8 cellular contexts compared by ENCODE assay signal in the genomic region with DNA sequence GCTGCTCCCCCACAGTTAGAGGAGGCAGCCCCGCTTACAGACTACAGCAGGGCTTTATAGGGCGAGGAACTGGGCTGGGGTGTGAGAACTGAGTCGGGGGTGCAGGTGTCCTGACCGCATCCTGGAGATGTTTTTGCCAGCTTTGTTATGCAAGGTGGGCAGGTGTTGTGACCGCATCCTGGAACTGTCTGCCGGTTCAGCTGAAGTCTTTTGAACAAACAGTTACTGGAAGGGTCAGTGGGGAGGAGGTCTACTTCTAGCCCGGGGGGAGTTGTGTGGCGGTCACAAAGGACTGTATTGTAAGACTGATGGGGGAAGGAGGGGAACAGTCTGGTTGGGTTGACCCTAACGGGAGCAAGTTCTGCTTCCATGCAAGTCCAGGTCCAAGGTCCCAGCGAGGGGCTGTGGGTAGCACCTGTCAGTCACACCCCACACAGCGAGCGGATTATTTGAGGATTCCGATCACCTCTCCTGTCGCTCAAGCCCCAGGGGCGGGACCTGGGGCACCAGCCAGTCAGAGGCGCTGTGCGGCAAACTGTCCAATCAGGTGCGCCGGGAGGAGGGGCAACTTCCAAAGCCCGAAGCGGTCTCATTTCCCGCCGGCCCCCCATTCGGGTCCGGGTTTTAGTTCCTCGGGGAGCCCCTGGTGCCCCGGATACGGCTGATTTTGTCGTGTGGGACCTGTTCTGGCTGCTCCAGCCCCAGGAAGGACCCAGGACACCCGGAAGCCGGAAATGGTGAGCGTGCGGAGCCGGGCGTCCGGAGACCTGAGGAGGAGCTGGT. TPM values are rescaled to one million over a fixed set of nuclear protein-coding genes. Genes with fewer than 3 reads are reported as not detected.
DNase-seq lines count a peak whose midpoint lies in the region; ATAC-seq, FAIRE-seq and TF ChIP-seq lines count a peak whose summit lies in the region.

A gene (plus strand): TSS at position 610 of the 783 bp plus-strand sequence. CDS start 125 bp downstream, at position 735.

- CTCF ChIA-PET in mammary epithelial cell (lab: Charles Lee; ENCODE audit: low non-redundant PET), result interaction anchor here (0.6 kb wide), 1 partner anchor 121 kb away, joined by 7 read pairs; no protein-coding TSS in a partner anchor

- no peak for FAIRE-seq in small intestine (lab: Jason Lieb, UNC)

- DNase-seq in AG08396 (ENCODE audit: low spot score), result peak; percentile 95
- DNase-seq in NCI-H2227 treated with DMSO at 0.1 percent for 48 hours (lab: John Stamatoyannopoulos, UW), result peak; percentile 72
- DNase-seq in WERI-Rb-1, result peak; percentile 97
- DNase-seq in mammary epithelial cell, result peak; percentile 90
- DNase-seq in iPS-NIHi11 (ENCODE audit: low spot score), result peak; percentile 93
- peak; percentile 95 for DNase-seq in small intestine

- H3K9me3 ChIP-seq in WERI-Rb-1 (ENCODE audit: severe bottlenecking), result no peaks in the 10 kb centered on the region
- peaks cover 7% of the 10 kb centered on the region for H3K9me3 ChIP-seq in mammary epithelial cell (replicated peaks; ENCODE audit: insufficient read depth, low read length)
- no peaks in the 10 kb centered on the region for H3K9me3 ChIP-seq in small intestine (ENCODE audit: control insufficient read depth, low read depth)

- in situ Hi-C loops in GM18951 (cut with MboI; ENCODE audit: low sequenced_read_pairs, unreplicated experiment) (no loop called here), mammary epithelial cell (cut with MboI; ENCODE audit: low sequenced_read_pairs in 2 of 2) (no loop called here)

- intact Hi-C loops in mammary epithelial cell (cut with micrococcal nuclease), result loop anchor here (1.0 to 10.0 kb wide), 5 partner anchors 65 to 1816 kb away; a partner anchor contains a TSS

- H2AFZ ChIP-seq in mammary epithelial cell (ENCODE audit: low read depth, low read length), result peak within 1 kb of the TSS; percentile 89

- H3K27ac ChIP-seq in WERI-Rb-1, result peak within 1 kb of the TSS; percentile 88
- H3K27ac ChIP-seq in mammary epithelial cell (ENCODE audit: insufficient read depth, low read depth, low read length), result peak within 1 kb of the TSS; percentile 60
- H3K27ac ChIP-seq in small intestine (ENCODE audit: low read depth in 1 of 2, low read length in 1 of 2), result peak within 1 kb of the TSS; percentile 85 to 96

- ATAC-seq in HG03175 (IDR thresholded peaks at IDR 0.05; ENCODE audit: unreplicated experiment), result peak; percentile 72

- TF ChIP-seq POLR2A in GM18951 (IDR thresholded peaks at IDR 0.05; ENCODE audit: extremely low read depth, insufficient read depth, insufficient read length), result peak; percentile 84

- H3K36me3 ChIP-seq in WERI-Rb-1 (peaks cover 16% of the 10 kb centered on the region), mammary epithelial cell (ENCODE audit: insufficient read depth, low read length) (no peaks in the 10 kb centered on the region), small intestine (ENCODE audit: control insufficient read depth in 2 of 2, insufficient read depth in 2 of 2, low read length in 2 of 2) (peaks cover 0 to 3% of the 10 kb centered on the region in 2 donors)

- H3K27me3 ChIP-seq in WERI-Rb-1 (ENCODE audit: insufficient read depth, low read depth, severe bottlenecking), result no peaks in the 10 kb centered on the region
- no peaks in the 10 kb centered on the region for H3K27me3 ChIP-seq in mammary epithelial cell (ENCODE audit: insufficient read depth, low read length)
- no peaks in the 10 kb centered on the region for H3K27me3 ChIP-seq in small intestine (ENCODE audit: control insufficient read depth in 2 of 2, insufficient read depth in 2 of 2, low read length in 2 of 2)

- dilution Hi-C loops in mammary epithelial cell (cut with HindIII; ENCODE audit: low sequenced_read_pairs), result no loop called here

- 9% methylated on average over 13 of the region's 36 CpGs for WGBS in mammary epithelial cell (ENCODE audit: low coverage, missing lambda C conversion rate)
- WGBS in small intestine, 3 donors, result 4 to 11% (median 9%) methylated on average over 34 to 36 of the region's 36 CpGs

- H3K4me1 ChIP-seq in mammary epithelial cell (ENCODE audit: insufficient read depth, low read length), result no peaks in the 10 kb centered on the region
- H3K4me1 ChIP-seq in small intestine (ENCODE audit: control insufficient read depth in 2 of 2, insufficient read depth in 1 of 2, low read depth in 1 of 2, low read length in 1 of 2), result peaks cover 0 to 2% of the 10 kb centered on the region in 2 donors

- peak within 1 kb of the TSS; percentile 83 for H3K4me3 ChIP-seq in WERI-Rb-1 (ENCODE audit: low read depth, low read length)
- H3K4me3 ChIP-seq in mammary epithelial cell (replicated peaks in 1 of 3; ENCODE audit: insufficient read depth in 1 of 3, low read depth in 2 of 3, low read length in 3 of 3), result peak within 1 kb of the TSS; percentile 68 to 84 (median 82)
- peak within 1 kb of the TSS; percentile 98 for H3K4me3 ChIP-seq in small intestine (ENCODE audit: low read depth in 1 of 2, low read length in 2 of 2)

- H3K9ac ChIP-seq in mammary epithelial cell (ENCODE audit: insufficient read depth, low read length), result peak within 1 kb of the TSS; percentile 70

- no TSS peak for BruUV-seq in mammary epithelial cell (replicated peaks; lab: Mats Ljungman, UMichigan)

- TF ChIP-seq CTCF in WERI-Rb-1 (IDR thresholded peaks at IDR 0.05; ENCODE audit: low read depth, low read length) (no peak), mammary epithelial cell (conservative IDR thresholded peaks at IDR 0.05 in 1 of 2, IDR thresholded peaks at IDR 0.05 in 1 of 2; ENCODE audit: extremely low read depth in 1 of 2, insufficient read depth in 1 of 2, low read depth in 1 of 2, low read length in 2 of 2) (no peak)

- H4K20me1 ChIP-seq in mammary epithelial cell (ENCODE audit: insufficient read depth, low read length), result no peaks in the 10 kb centered on the region

- H3K4me2 ChIP-seq in mammary epithelial cell (ENCODE audit: insufficient read depth, low read depth, low read length), result peak within 1 kb of the TSS; percentile 63

- peaks cover 25% of the 10 kb centered on the region for H3K79me2 ChIP-seq in mammary epithelial cell (ENCODE audit: insufficient read depth, low read length)

RNA-seq across cellular contexts. Expression of the gene that starts here (rescaled TPM):
- total RNA-seq in mammary epithelial cell, result 10 to 100 TPM in 1 of 2 donors, 1 to 10 TPM in 1; 7.3 to 10.3 TPM
- 4.9 TPM for polyA plus RNA-seq in mammary epithelial cell
- polyA minus RNA-seq in mammary epithelial cell, result 9.1 TPM
- polyA plus RNA-seq in small intestine, result 1 to 10 TPM; 7.1 to 8.7 (median 8.6) TPM

Comparison
In these comparisons a context has a peak if more than half of its experiments do, and no peak if none do; other contexts are left out.
1. Peak in every context shown above with its lines: DNase-seq, ATAC-seq, H3K4me3 ChIP-seq and H3K27ac ChIP-seq.